19 cellular contexts compared by ENCODE assay signal in the genomic region with DNA sequence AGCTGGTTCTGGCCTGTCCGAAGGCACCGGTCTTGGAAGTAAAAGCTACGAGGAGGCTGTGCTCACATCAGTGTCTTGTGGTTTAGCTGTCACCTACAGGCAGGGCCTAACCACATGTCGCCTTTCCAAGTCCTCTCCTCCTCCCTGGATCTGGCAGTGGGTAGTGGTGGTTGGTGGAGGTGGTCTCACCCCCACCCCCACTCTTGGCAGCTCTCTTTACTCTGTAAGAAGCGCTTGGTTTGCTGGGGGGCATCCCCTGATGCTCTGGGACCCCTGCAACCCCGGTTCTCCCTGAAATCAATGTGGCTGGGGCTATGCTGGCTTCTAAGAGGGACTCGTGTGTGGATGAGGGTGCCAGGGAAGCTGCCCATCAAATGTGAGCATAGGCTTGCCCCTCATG.
A peak's percentile ranks its signal among the peaks of the same experiment; 100 is the strongest.
DNase-seq lines count a peak whose midpoint lies in the region; ATAC-seq, FAIRE-seq and TF ChIP-seq lines count a peak whose summit lies in the region.
"Had no signal": no experiment of that assay in that cellular context is flagged by ENCODE, and none has a peak within 500 bp of the region (broad histone marks: within the 10 kb centered on the region; RNA-seq: fewer than 3 reads in every experiment).

No MANE protein-coding gene starts in this region.

- H3K27me3 ChIP-seq in H1 (replicated peaks in 1 of 4; ENCODE audit: control insufficient read depth in 3 of 4, extremely low read depth in 1 of 4, insufficient read depth in 3 of 4, low read length in 3 of 4): no peaks in the 10 kb centered on the region; a peak in 1 of 7 replicates

- no peak overlapping the region for H4K8ac ChIP-seq in H1 (ENCODE audit: extremely low read depth, insufficient read depth, low read length)

- no peak overlapping the region for H3K14ac ChIP-seq in H1 (ENCODE audit: insufficient read length)

- no peak overlapping the region for H3K4ac ChIP-seq in H1 (replicated peaks; ENCODE audit: insufficient read length, low read depth, low read length)

- H4K91ac ChIP-seq in H1 (replicated peaks; ENCODE audit: insufficient read length, low read length): no peak overlapping the region

- H3K9me3 ChIP-seq in HEK293 (ENCODE audit: control insufficient read depth, insufficient read depth, low read depth, low read length): no peaks in the 10 kb centered on the region
- H3K9me3 ChIP-seq in H1 (ENCODE audit: insufficient read depth in 2 of 2, low read depth in 1 of 2, low read length in 1 of 2): no peaks in the 10 kb centered on the region
- H3K9me3 ChIP-seq: HAP-1 had no signal

- H2BK120ac ChIP-seq in H1 (replicated peaks; ENCODE audit: low read depth, low read length): no peak overlapping the region

- no peaks in the 10 kb centered on the region for H3K79me1 ChIP-seq in H1 (ENCODE audit: low read depth, low read length)

- H3K4me1 Mint-ChIP-seq in activated CD8-positive, alpha-beta memory T cell treated with anti-CD3 and anti-CD28 coated beads, Interleukin-2, amount 10 ng/mL, durations not matched to agents 7 days and 5 days: peaks cover 6% of the 10 kb centered on the region
- H3K4me1 Mint-ChIP-seq in type B pancreatic cell (ENCODE audit: unreplicated experiment): peaks cover 11% of the 10 kb centered on the region

- no peaks in the 10 kb centered on the region for H3K23me2 ChIP-seq in H1 (ENCODE audit: low read depth, low read length)

- TF ChIP-seq RAD21 in H1 (IDR thresholded peaks at IDR 0.05 in 1 of 2, conservative IDR thresholded peaks at IDR 0.05 in 1 of 2; ENCODE audit: low read depth in 2 of 2, low read length in 2 of 2): no peak

- no peak overlapping the region for H3K4me2 ChIP-seq in H1 (ENCODE audit: insufficient read depth in 1 of 2, low read depth in 2 of 2, low read length in 2 of 2)
- H3K4me2 ChIP-seq: KMS-11 had no signal

- peaks cover 12% of the 10 kb centered on the region for H3K36me3 Mint-ChIP-seq in activated CD8-positive, alpha-beta memory T cell treated with anti-CD3 and anti-CD28 coated beads, Interleukin-2, amount 10 ng/mL, durations not matched to agents 7 days and 5 days
- no peaks in the 10 kb centered on the region for H3K36me3 Mint-ChIP-seq in type B pancreatic cell

- H2BK5ac ChIP-seq in H1 (ENCODE audit: low read depth, low read length): no peak overlapping the region

- no peak overlapping the region for H3K23ac ChIP-seq in H1 (ENCODE audit: insufficient read length)

- no peaks in the 10 kb centered on the region for H3K27me3 Mint-ChIP-seq in activated CD8-positive, alpha-beta memory T cell treated with anti-CD3 and anti-CD28 coated beads, Interleukin-2, amount 10 ng/mL, durations not matched to agents 7 days and 5 days
- H3K27me3 Mint-ChIP-seq in type B pancreatic cell: no peaks in the 10 kb centered on the region

- no peak overlapping the region for H2AFZ ChIP-seq in H1 (ENCODE audit: low read length)

- H3K9me3 Mint-ChIP-seq in activated CD8-positive, alpha-beta memory T cell treated with anti-CD3 and anti-CD28 coated beads, Interleukin-2, amount 10 ng/mL, durations not matched to agents 7 days and 5 days (ENCODE audit: low read depth): no peaks in the 10 kb centered on the region
- no peaks in the 10 kb centered on the region for H3K9me3 Mint-ChIP-seq in type B pancreatic cell

- POLR2A ChIA-PET in HEK293 (lab: Yijun Ruan, JAX) (no interaction called here), H1 (lab: Charles Lee; ENCODE audit: partially characterized antibody) (no interaction called here)

- H4K20me1 ChIP-seq in H1 (replicated peaks in 1 of 2; ENCODE audit: control insufficient read depth in 1 of 2, insufficient read depth in 2 of 2, low read length in 2 of 2): no peaks in the 10 kb centered on the region

- H2BK15ac ChIP-seq in H1 (ENCODE audit: low read length): peak overlapping the region; percentile 81; the same call in 1 of the 2 replicates

- no peak overlapping the region for H3K27ac ChIP-seq in HEK293 (ENCODE audit: extremely low read depth, low read depth, low read length)
- H3K27ac ChIP-seq in H1 (ENCODE audit: low read depth, low read length): no peak overlapping the region
- H3K27ac ChIP-seq: HL-60, KMS-11 had no signal

- H3K4me3 Mint-ChIP-seq in activated CD8-positive, alpha-beta memory T cell treated with anti-CD3 and anti-CD28 coated beads, Interleukin-2, amount 10 ng/mL, durations not matched to agents 7 days and 5 days: no peak overlapping the region
- H3K4me3 Mint-ChIP-seq in type B pancreatic cell: no peak overlapping the region

- H3K4me3 ChIP-seq in HEK293 (ENCODE audit: low read depth, low read length) (no peak overlapping the region), H1 (ENCODE audit: extremely low read depth in 1 of 4, insufficient read depth in 2 of 4, low read depth in 3 of 4, low read length in 4 of 4) (no peak overlapping the region)
- H3K4me3 ChIP-seq: HAP-1 had no signal

- no peak overlapping the region for H3K56ac ChIP-seq in H1 (replicated peaks; ENCODE audit: insufficient read length, low read depth, low read length)

- 95% methylated on average over 6 of the region's 7 CpGs; no CpG with 5 or more reads in 1 of the 2 experiments for WGBS in H1 (ENCODE audit: extremely low coverage in 1 of 2, insufficient coverage in 1 of 2, insufficient read length in 1 of 2, insufficient replicate concordance in 2 of 2, low coverage in 1 of 2, low lambda C conversion rate in 2 of 2, missing lambda C conversion rate in 1 of 2), 2 experiments

- TF ChIP-seq CTCF in HEK293 (tag by site-specific recombination; IDR thresholded peaks at IDR 0.05) (no peak), H1 (IDR thresholded peaks at IDR 0.05; ENCODE audit: control extremely low read depth in 1 of 3, insufficient read depth in 1 of 3, low read depth in 1 of 3, low read length in 3 of 3) (no peak), type B pancreatic cell (conservative IDR thresholded peaks at IDR 0.05) (no peak)

- no peak for FAIRE-seq in H1 (lab: Jason Lieb, UNC)
- FAIRE-seq: RCC 7860 had no signal

- H2AK5ac ChIP-seq in H1 (ENCODE audit: low read depth, low read length): peak overlapping the region; percentile 75; the same call in 1 of the 2 replicates

- no peak overlapping the region for H3K9ac ChIP-seq in H1 (replicated peaks in 1 of 4; ENCODE audit: extremely low read depth in 1 of 4, low read depth in 3 of 4, low read length in 3 of 4)
- H3K9ac ChIP-seq: KMS-11 had no signal

- TF ChIP-seq EP300 in H1 (IDR thresholded peaks at IDR 0.05; ENCODE audit: borderline replicate concordance in 1 of 2, low read depth in 2 of 2, low read length in 2 of 2): no peak

- H2BK12ac ChIP-seq in H1 (ENCODE audit: low read depth, low read length): no peak overlapping the region

- TF ChIP-seq POLR2A in H1 (IDR thresholded peaks at IDR 0.05; ENCODE audit: control extremely low read depth in 1 of 2, low read depth in 2 of 2, low read length in 2 of 2): no peak

- H2BK20ac ChIP-seq in H1 (ENCODE audit: low read length): no peak overlapping the region

- H3K79me2 ChIP-seq in H1 (ENCODE audit: control insufficient read depth in 1 of 2, insufficient read depth in 2 of 2, low read length in 2 of 2): no peaks in the 10 kb centered on the region

- DNase-seq in activated CD8-positive, alpha-beta memory T cell treated with anti-CD3 and anti-CD28 coated beads, Interleukin-2, amount 10 ng/mL, durations not matched to agents 7 days and 5 days: peak; percentile 38
- no peak for DNase-seq in activated CD8-positive, alpha-beta memory T cell treated with anti-CD3 and anti-CD28 coated beads, Interleukin-2, amount 50 U/mL, for 4 hours
- DNase-seq in H1 (ENCODE audit: low read depth in 1 of 2, low spot score in 2 of 2): no peak
- peak; percentile 43 for DNase-seq in type B pancreatic cell (ENCODE audit: extremely low spot score, unreplicated experiment)
- no peak for DNase-seq in AG08395 (ENCODE audit: low spot score)
- no peak for DNase-seq in GDM1 (lab: John Stamatoyannopoulos, UW)
- DNase-seq: NCI-H1092 treated with DMSO at 0.1 percent for 48 hours, NCI-H1436 treated with DMSO at 0.1 percent for 48 hours, NCI-H1930, NCI-H226, NCI-H524, OCI-M1 had no signal

- H4K5ac ChIP-seq in H1 (ENCODE audit: insufficient read length, low read depth, low read length): no peak overlapping the region

- H3K4me1 ChIP-seq in HEK293 (ENCODE audit: control insufficient read depth, insufficient read depth, low read length): peaks cover 4% of the 10 kb centered on the region
- H3K4me1 ChIP-seq in H1 (replicated peaks in 1 of 4; ENCODE audit: control insufficient read depth in 3 of 4, insufficient read depth in 4 of 4, low read length in 3 of 4): no peaks in the 10 kb centered on the region
- H3K4me1 ChIP-seq: HAP-1 had no signal

- H3K27ac Mint-ChIP-seq in activated CD8-positive, alpha-beta memory T cell treated with anti-CD3 and anti-CD28 coated beads, Interleukin-2, amount 10 ng/mL, durations not matched to agents 7 days and 5 days: no peak overlapping the region
- H3K27ac Mint-ChIP-seq in type B pancreatic cell: no peak overlapping the region

- no peaks in the 10 kb centered on the region for H3K36me3 ChIP-seq in HEK293 (ENCODE audit: control insufficient read depth in 2 of 2, insufficient read depth in 1 of 2, low read length in 2 of 2)
- no peaks in the 10 kb centered on the region for H3K36me3 ChIP-seq in H1 (ENCODE audit: control insufficient read depth in 2 of 4, insufficient read depth in 4 of 4, low read length in 3 of 4)
- H3K36me3 ChIP-seq: HAP-1 had no signal

- ATAC-seq in activated CD8-positive, alpha-beta memory T cell treated with anti-CD3 and anti-CD28 coated beads, Interleukin-2, amount 10 ng/mL, durations not matched to agents 7 days and 5 days: no peak
- ATAC-seq in GM21737 (IDR thresholded peaks at IDR 0.05; ENCODE audit: unreplicated experiment): no peak
- ATAC-seq: Right ventricle myocardium inferior had no signal

- no peak overlapping the region for H3K18ac ChIP-seq in H1 (ENCODE audit: extremely low read depth, low read length)

- CTCF ChIA-PET in activated CD8-positive, alpha-beta memory T cell treated with anti-CD3 and anti-CD28 coated beads, Interleukin-2, amount 10 ng/mL, durations not matched to agents 7 days and 5 days (lab: Charles Lee): interaction anchor here (3.0 kb wide), 1 partner anchor 10 kb away, joined by 13 read pairs; no protein-coding TSS in a partner anchor
- CTCF ChIA-PET in HEK293 (lab: Yijun Ruan, JAX) (interaction anchor here (0.7 to 2.9 kb wide), 3 partner anchors 10 to 127 kb away, joined by 3 to 23 read pairs (median 3); no protein-coding TSS in a partner anchor), H1 (lab: Charles Lee; ENCODE audit: partially characterized antibody) (interaction anchor here (1.0 to 5.6 kb wide), 5 partner anchors 9 to 100 kb away, joined by 3 to 41 read pairs (median 3); no protein-coding TSS in a partner anchor)

TF ChIP-seq in H1, 55 proteins besides CTCF, POLR2A, EP300 and RAD21:
- TF ChIP-seq RXRA (IDR thresholded peaks at IDR 0.05; ENCODE audit: insufficient read depth, low read depth, low read length): no peak

Comparison
In these comparisons a context has a peak if more than half of its experiments do, and no peak if none do; other contexts are left out.
1. DNase-seq: peak in activated CD8-positive, alpha-beta memory T cell treated with anti-CD3 and anti-CD28 coated beads, Interleukin-2, amount 10 ng/mL, durations not matched to agents 7 days and 5 days (single experiment) and type B pancreatic cell (single experiment); none in activated CD8-positive, alpha-beta memory T cell treated with anti-CD3 and anti-CD28 coated beads, Interleukin-2, amount 50 U/mL, for 4 hours (single experiment), H1 (0 of 2), AG08395 (single experiment) and GDM1 (single experiment).